27 cellular contexts compared by ENCODE assay signal in genomic region chr19:56736571-56736970, GRCh38.
"Had no signal": no experiment of that assay in that cellular context is flagged by ENCODE, and none has a peak within 500 bp of the region (broad histone marks: within the 10 kb centered on the region; RNA-seq: fewer than 3 reads in every experiment).

No MANE protein-coding gene starts in this region.

- H3K36me3 ChIP-seq: stomach, suprapubic skin, thoracic aorta, thyroid gland, tibial artery, tibial nerve, transverse colon, upper lobe of left lung, upper lobe of right lung, uterus, vagina had no signal

- H3K27me3 Mint-ChIP-seq: stimulated activated memory B cell treated with anti-CD40 and anti-IgM and Interleukin-4, amounts not matched to agents 10 μg/mL and 1 μg/mL and 100 μg/mL, for 72 hours; stimulated activated naive CD8-positive, alpha-beta T cell treated with anti-CD3 and anti-CD28 coated beads, Interleukin-15, amount 100 ng/mL, for 72 hours; stimulated activated naive CD8-positive, alpha-beta T cell treated with anti-CD3 and anti-CD28 coated beads, Interleukin-15, Interleukin-2, amounts not matched to agents 100 ng/mL and 50 ng/mL, for 24 hours; type B pancreatic cell had no signal

- ATAC-seq: stimulated activated effector memory CD8-positive, alpha-beta T cell treated with anti-CD3 and anti-CD28 coated beads, Interleukin-12 subunit alpha, Interleukin-12 subunit beta, amount 100 ng/mL, for 72 hours; stimulated activated memory B cell treated with anti-CD40 and anti-IgM and Interleukin-4, amounts not matched to agents 10 μg/mL and 1 μg/mL and 100 μg/mL, for 72 hours; stimulated activated naive B cell treated with anti-CD40 and anti-IgM and Interleukin-4, amounts not matched to agents 10 μg/mL and 1 μg/mL and 100 μg/mL, for 72 hours; stimulated activated naive CD8-positive, alpha-beta T cell treated with anti-CD3 and anti-CD28 coated beads, Interleukin-15, amount 100 ng/mL, for 72 hours; stimulated activated naive CD8-positive, alpha-beta T cell treated with anti-CD3 and anti-CD28 coated beads, Interleukin-15, Interleukin-2, amounts not matched to agents 100 U/mL and 50 U/mL, for 24 hours; upper lobe of right lung had no signal

- DNase-seq: stimulated activated CD4-positive, alpha-beta T cell treated with anti-CD3 and anti-CD28 coated beads, Interleukin-2, amount 100 ng/mL, for 48 hours; stimulated activated CD4-positive, alpha-beta T cell treated with anti-CD3 and anti-CD28 coated beads, Interleukin-4, amount 100 ng/mL, for 1 hour; stimulated activated CD4-positive, alpha-beta T cell treated with anti-CD3 and anti-CD28 coated beads, Interleukin-4, amount 100 ng/mL, for 24 hours; stimulated activated CD4-positive, alpha-beta T cell treated with anti-CD3 and anti-CD28 coated beads, Interleukin-4, amount 100 ng/mL, for 4 hours; stimulated activated CD8-positive, alpha-beta memory T cell treated with anti-CD3 and anti-CD28 coated beads, Interleukin-4, amount 100 ng/mL, for 48 hours; stimulated activated naive B cell treated with anti-CD40 and anti-IgM and Interleukin-4, amounts not matched to agents 10 μg/mL and 1 μg/mL and 100 μg/mL, for 72 hours; stimulated activated naive CD4-positive, alpha-beta T cell; stimulated activated naive CD4-positive, alpha-beta T cell treated with Interleukin-2 at 50 U/mL for 16 hours; stimulated activated naive CD8-positive, alpha-beta T cell treated with anti-CD3 and anti-CD28 coated beads, Interleukin-15, amount 100 ng/mL, for 72 hours; stimulated activated naive CD8-positive, alpha-beta T cell treated with anti-CD3 and anti-CD28 coated beads, Interleukin-15, Interleukin-2, amounts not matched to agents 100 U/mL and 50 U/mL, for 24 hours; stomach; substantia nigra; testis; thyroid gland; tibial artery; transverse colon; upper lobe of left lung; upper lobe of right lung; uterus had no signal

- H3K27me3 ChIP-seq: suprapubic skin, testis, thyroid gland, tibial artery, tibial nerve, transverse colon, upper lobe of left lung, upper lobe of right lung, uterus, vagina had no signal

- H3K36me3 Mint-ChIP-seq: stimulated activated effector memory CD8-positive, alpha-beta T cell treated with anti-CD3 and anti-CD28 coated beads, Interleukin-12 subunit alpha, Interleukin-12 subunit beta, amount 100 ng/mL, for 72 hours; stimulated activated memory B cell treated with anti-CD40 and anti-IgM and Interleukin-4, amounts not matched to agents 10 μg/mL and 1 μg/mL and 100 μg/mL, for 72 hours; type B pancreatic cell had no signal

- H3K27ac Mint-ChIP-seq: stimulated activated effector memory CD8-positive, alpha-beta T cell treated with anti-CD3 and anti-CD28 coated beads, Interleukin-12 subunit alpha, Interleukin-12 subunit beta, amount 100 ng/mL, for 72 hours; stimulated activated memory B cell treated with anti-CD40 and anti-IgM and Interleukin-4, amounts not matched to agents 10 μg/mL and 1 μg/mL and 100 μg/mL, for 72 hours; stimulated activated naive B cell treated with anti-CD40 and anti-IgM and Interleukin-4, amounts not matched to agents 10 μg/mL and 1 μg/mL and 100 μg/mL, for 72 hours; stimulated activated naive CD8-positive, alpha-beta T cell treated with anti-CD3 and anti-CD28 coated beads, Interleukin-15, amount 100 ng/mL, for 72 hours; stimulated activated naive CD8-positive, alpha-beta T cell treated with anti-CD3 and anti-CD28 coated beads, Interleukin-15, Interleukin-2, amounts not matched to agents 100 ng/mL and 50 ng/mL, for 24 hours; type B pancreatic cell had no signal

- H3K4me3 Mint-ChIP-seq: stimulated activated effector memory CD8-positive, alpha-beta T cell treated with anti-CD3 and anti-CD28 coated beads, Interleukin-12 subunit alpha, Interleukin-12 subunit beta, amount 100 ng/mL, for 72 hours; stimulated activated memory B cell treated with anti-CD40 and anti-IgM and Interleukin-4, amounts not matched to agents 10 μg/mL and 1 μg/mL and 100 μg/mL, for 72 hours; stimulated activated naive B cell treated with anti-CD40 and anti-IgM and Interleukin-4, amounts not matched to agents 10 μg/mL and 1 μg/mL and 100 μg/mL, for 72 hours; stimulated activated naive CD8-positive, alpha-beta T cell treated with anti-CD3 and anti-CD28 coated beads, Interleukin-15, amount 100 ng/mL, for 72 hours; stimulated activated naive CD8-positive, alpha-beta T cell treated with anti-CD3 and anti-CD28 coated beads, Interleukin-15, Interleukin-2, amounts not matched to agents 100 ng/mL and 50 ng/mL, for 24 hours; type B pancreatic cell had no signal

- H3K4me1 Mint-ChIP-seq: stimulated activated effector memory CD8-positive, alpha-beta T cell treated with anti-CD3 and anti-CD28 coated beads, Interleukin-12 subunit alpha, Interleukin-12 subunit beta, amount 100 ng/mL, for 72 hours; stimulated activated memory B cell treated with anti-CD40 and anti-IgM and Interleukin-4, amounts not matched to agents 10 μg/mL and 1 μg/mL and 100 μg/mL, for 72 hours; stimulated activated naive B cell treated with anti-CD40 and anti-IgM and Interleukin-4, amounts not matched to agents 10 μg/mL and 1 μg/mL and 100 μg/mL, for 72 hours; stimulated activated naive CD8-positive, alpha-beta T cell treated with anti-CD3 and anti-CD28 coated beads, Interleukin-15, amount 100 ng/mL, for 72 hours had no signal

- H3K4me1 ChIP-seq: stomach, suprapubic skin, testis, thyroid gland, tibial artery, tibial nerve, transverse colon, upper lobe of left lung, upper lobe of right lung, uterus, vagina had no signal

- H3K4me3 ChIP-seq: stomach, suprapubic skin, testis, thoracic aorta, thyroid gland, tibial artery, tibial nerve, transverse colon, upper lobe of left lung, upper lobe of right lung, uterus, vagina had no signal

- H3K9me3 ChIP-seq: testis, thyroid gland, transverse colon, uterus, vagina had no signal

- H3K27ac ChIP-seq: stomach, suprapubic skin, testis, thoracic aorta, thyroid gland, tibial artery, tibial nerve, transverse colon, upper lobe of left lung, upper lobe of right lung, uterus, vagina had no signal
